ENCODE assay signal across 8 cellular contexts in genomic region chr11:102430158-102430836, GRCh38. TPM values are rescaled to one million over a fixed set of nuclear protein-coding genes. Genes with fewer than 3 reads are reported as not detected.
DNase-seq lines count a peak whose midpoint lies in the region; ATAC-seq and TF ChIP-seq lines count a peak whose summit lies in the region.

No MANE protein-coding gene starts in this region.

- TF ChIP-seq POLR2A in vagina (IDR thresholded peaks at IDR 0.05), result no peak

- H3K27ac ChIP-seq in KOPT-K1 (ENCODE audit: low read depth, low read length, poor library complexity, severe bottlenecking) (peak overlapping the region; percentile 16), vagina (no peak overlapping the region)

- H3K9me3 ChIP-seq in KOPT-K1 (ENCODE audit: insufficient read depth, low read length, poor library complexity, severe bottlenecking) (peaks cover 38% of the 10 kb centered on the region), vagina (no peaks in the 10 kb centered on the region)

- ATAC-seq in GM18520 (IDR thresholded peaks at IDR 0.05; ENCODE audit: unreplicated experiment) (peak; percentile 90), GM21737 (IDR thresholded peaks at IDR 0.05; ENCODE audit: unreplicated experiment) (peak; percentile 87)

- TF ChIP-seq CTCF in epithelial cell of esophagus (IDR thresholded peaks at IDR 0.05; ENCODE audit: insufficient read depth, low read depth, low read length, missing control alignments), result no peak
- no peak for TF ChIP-seq CTCF in vagina (IDR thresholded peaks at IDR 0.05)

- H3K27me3 ChIP-seq in vagina, result no peaks in the 10 kb centered on the region

- peak; percentile 22 for DNase-seq in epithelial cell of esophagus (ENCODE audit: low read depth)
- DNase-seq in activated effector memory CD4-positive, alpha-beta T cell treated with anti-CD3 and anti-CD28 coated beads, Interleukin-2, amount 50 U/mL, for 16 hours, result no peak
- DNase-seq in islet precursor cell, result no peak
- DNase-seq in ureter (ENCODE audit: low spot score), result no peak
- no peak for DNase-seq in vagina (ENCODE audit: extremely low spot score in 2 of 2)

- H3K36me3 ChIP-seq in KOPT-K1 (ENCODE audit: insufficient read depth, low read length), result peaks cover 83% of the 10 kb centered on the region
- H3K36me3 ChIP-seq in vagina, result peaks cover 0 to 6% of the 10 kb centered on the region in 2 donors

- intact Hi-C loops in vagina (cut with DNase I), result no loop called here

- H3K4me3 ChIP-seq in epithelial cell of esophagus (ENCODE audit: low read length), result no peak overlapping the region
- H3K4me3 ChIP-seq in vagina, result no peak overlapping the region

- peaks cover 23% of the 10 kb centered on the region for H3K4me1 ChIP-seq in vagina

RNA-seq across cellular contexts. Expression of gene TMEM123, which starts 22.3 kb away (rescaled TPM):
- total RNA-seq in ureter, result 249 TPM
- 156 TPM for total RNA-seq in vagina
